ENCODE assay signal across 1 cellular context in the genomic region with DNA sequence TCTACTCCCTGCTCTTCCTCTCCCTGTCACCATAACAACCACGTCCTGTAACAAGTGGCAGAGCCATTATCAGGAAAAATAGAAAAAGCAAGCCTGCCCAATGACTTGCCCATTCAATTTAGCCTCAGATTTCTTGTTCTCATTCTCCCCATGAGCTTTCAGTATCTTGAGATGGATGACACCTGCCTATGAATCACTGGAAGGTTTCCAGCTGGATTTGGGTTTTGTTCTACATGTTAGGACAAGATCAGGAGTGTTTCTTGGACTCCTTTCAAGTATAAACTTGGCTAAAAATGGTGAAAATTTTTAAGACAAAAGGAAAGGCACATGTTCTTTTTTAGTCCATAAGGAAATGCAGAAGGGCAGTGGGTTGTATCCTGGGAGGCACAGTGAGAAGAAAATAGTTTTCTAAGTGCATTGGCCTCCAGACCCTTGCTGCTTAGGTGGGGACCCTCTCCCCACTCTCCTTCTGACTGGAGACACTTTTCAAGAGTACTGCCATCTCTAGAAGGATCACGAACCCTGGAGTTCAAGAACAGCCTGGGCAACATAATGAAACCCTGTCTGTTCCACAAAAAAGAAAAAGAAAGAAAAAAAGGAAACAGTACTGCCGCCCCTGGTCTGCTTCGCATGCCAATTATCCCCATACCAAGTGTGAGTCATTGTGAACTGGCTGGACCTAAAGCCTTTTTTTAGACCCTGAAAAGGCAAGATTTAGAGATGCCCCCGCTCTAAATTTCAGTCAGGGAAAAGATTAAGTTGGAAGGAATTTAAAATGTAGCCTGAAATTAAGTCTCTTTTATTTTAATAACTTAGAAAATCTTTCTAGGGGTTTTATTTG.
TF ChIP-seq lines count a peak whose summit lies in the region.

No MANE protein-coding gene starts in this region.

TF ChIP-seq in IMR-90, 13 proteins besides CTCF, POLR2A, EP300 and RAD21:
- TF ChIP-seq MAFK (IDR thresholded peaks at IDR 0.05; ENCODE audit: low read depth, low read length) (no peak), FOS (IDR thresholded peaks at IDR 0.05; ENCODE audit: low read depth, low read length) (peak; percentile 75; the same call in 1 of the 2 replicates)
TF ChIP-seq in IMR-90: peak in this region for 1.
